Comparison of ENCODE assay signal across 8 cellular contexts in genomic region chr2:23385351-23385747, GRCh38. TPM values are rescaled to one million over a fixed set of nuclear protein-coding genes. Genes with fewer than 3 reads are reported as not detected.
DNase-seq lines count a peak whose midpoint lies in the region; ATAC-seq, FAIRE-seq and TF ChIP-seq lines count a peak whose summit lies in the region.

No MANE protein-coding gene starts in this region.

- H2BK15ac ChIP-seq in mesendoderm (replicated peaks; ENCODE audit: low read depth): no peak overlapping the region

- peak overlapping the region; percentile 96 for H3K4me2 ChIP-seq in mesendoderm (ENCODE audit: low read length)

- TF ChIP-seq CTCF in upper lobe of right lung (IDR thresholded peaks at IDR 0.05): no peak

- H3K27me3 ChIP-seq in mesendoderm (ENCODE audit: insufficient read depth, low read length, poor library complexity): peaks cover 10% of the 10 kb centered on the region
- peaks cover 10% of the 10 kb centered on the region for H3K27me3 ChIP-seq in upper lobe of right lung

- H2BK5ac ChIP-seq in mesendoderm (ENCODE audit: low read length): no peak overlapping the region

- H3K9ac ChIP-seq in mesendoderm (ENCODE audit: low read length): peak overlapping the region; percentile 72

- H3K4me3 ChIP-seq in mesendoderm (ENCODE audit: low read length) (peak overlapping the region; percentile 10), upper lobe of right lung (peak overlapping the region; percentile 65)

- H2BK120ac ChIP-seq in mesendoderm (ENCODE audit: low read depth, low read length): no peak overlapping the region

- FAIRE-seq in RCC 7860 (lab: Jason Lieb, UNC): no peak

- H3K27ac ChIP-seq in mesendoderm (ENCODE audit: low read depth, low read length): no peak overlapping the region
- peak overlapping the region; percentile 51 for H3K27ac ChIP-seq in upper lobe of right lung

- H3K4ac ChIP-seq in mesendoderm (ENCODE audit: low read depth, low read length): no peak overlapping the region

- intact Hi-C loops in upper lobe of right lung (cut with DNase I): no loop called here

- peak overlapping the region; percentile 70 for H3K56ac ChIP-seq in mesendoderm (ENCODE audit: low read length)

- H4K5ac ChIP-seq in mesendoderm (ENCODE audit: low read length): no peak overlapping the region

- H3K79me1 ChIP-seq in mesendoderm (ENCODE audit: low read length): no peaks in the 10 kb centered on the region

- H3K79me2 ChIP-seq in mesendoderm (ENCODE audit: control insufficient read depth, insufficient read depth, low read length): no peaks in the 10 kb centered on the region

- H4K8ac ChIP-seq in mesendoderm (ENCODE audit: low read depth, low read length): no peak overlapping the region

- no peak overlapping the region for H3K23ac ChIP-seq in mesendoderm (ENCODE audit: low read length)

- DNase-seq in Ammon's horn (ENCODE audit: low spot score): peak; percentile 29
- peak; percentile 17 for DNase-seq in RCC 7860 (ENCODE audit: low spot score)
- DNase-seq in ecto neural progenitor cell (ENCODE audit: low spot score): peak; percentile 62
- peak; percentile 67 for DNase-seq in mesendoderm
- DNase-seq in upper lobe of right lung: peak; percentile 81
- no peak for DNase-seq in SIG-M5 treated with dmso at 0.1 percent for 504 hours (lab: John Stamatoyannopoulos, UW; ENCODE audit: unreplicated experiment)

- no peaks in the 10 kb centered on the region for H3K9me3 ChIP-seq in upper lobe of right lung

- no CpG with 5 or more reads among the region's 52 CpGs for WGBS in mesendoderm (ENCODE audit: extremely low coverage, insufficient coverage, low lambda C conversion rate)

- H2AK5ac ChIP-seq in mesendoderm (ENCODE audit: low read length): no peak overlapping the region

- H3K4me1 ChIP-seq in mesendoderm (ENCODE audit: control insufficient read depth, low read depth, low read length) (no peaks in the 10 kb centered on the region), upper lobe of right lung (peaks cover 12% of the 10 kb centered on the region)

- peak; percentile 37 for ATAC-seq in GM18867 (IDR thresholded peaks at IDR 0.05; ENCODE audit: unreplicated experiment)
- ATAC-seq in HG02981 (IDR thresholded peaks at IDR 0.05; ENCODE audit: unreplicated experiment): peak; percentile 26
- ATAC-seq in upper lobe of right lung: peak; percentile 31

- H3K18ac ChIP-seq in mesendoderm (ENCODE audit: low read length): no peak overlapping the region

- no peaks in the 10 kb centered on the region for H3K36me3 ChIP-seq in mesendoderm (ENCODE audit: control insufficient read depth, insufficient read depth, low read length)
- H3K36me3 ChIP-seq in upper lobe of right lung: no peaks in the 10 kb centered on the region

RNA-seq across cellular contexts. Expression of gene KLHL29, which starts 0.4 kb away (rescaled TPM):
- polyA plus RNA-seq in mesendoderm (2013, experiment 1 of 2): 1.7 TPM
- polyA plus RNA-seq in mesendoderm (2013, experiment 2 of 2): 1.6 TPM
- 15.1 TPM for total RNA-seq in upper lobe of right lung
